ENCODE assay signal across 1 cellular context in the genomic region with DNA sequence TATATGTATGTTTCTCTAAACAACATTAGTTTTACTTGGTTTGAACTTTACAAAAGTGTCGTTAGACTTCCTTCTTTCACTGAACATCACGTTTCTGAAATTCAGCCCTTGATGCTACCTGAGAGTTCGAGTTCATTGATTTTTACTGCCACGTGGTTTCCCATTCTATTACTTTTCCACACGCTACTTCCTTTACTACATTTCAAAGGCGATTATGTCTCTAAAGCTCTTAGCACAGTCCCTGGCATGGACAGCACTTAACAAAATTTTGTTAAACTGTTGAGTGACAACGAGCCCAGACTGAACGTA.
TF ChIP-seq lines count a peak whose summit lies in the region.

No MANE protein-coding gene starts in this region.

TF ChIP-seq in GM23338, 12 proteins besides CTCF, POLR2A, EP300 and RAD21 (continued from another document):
- TF ChIP-seq, protein P1, sequence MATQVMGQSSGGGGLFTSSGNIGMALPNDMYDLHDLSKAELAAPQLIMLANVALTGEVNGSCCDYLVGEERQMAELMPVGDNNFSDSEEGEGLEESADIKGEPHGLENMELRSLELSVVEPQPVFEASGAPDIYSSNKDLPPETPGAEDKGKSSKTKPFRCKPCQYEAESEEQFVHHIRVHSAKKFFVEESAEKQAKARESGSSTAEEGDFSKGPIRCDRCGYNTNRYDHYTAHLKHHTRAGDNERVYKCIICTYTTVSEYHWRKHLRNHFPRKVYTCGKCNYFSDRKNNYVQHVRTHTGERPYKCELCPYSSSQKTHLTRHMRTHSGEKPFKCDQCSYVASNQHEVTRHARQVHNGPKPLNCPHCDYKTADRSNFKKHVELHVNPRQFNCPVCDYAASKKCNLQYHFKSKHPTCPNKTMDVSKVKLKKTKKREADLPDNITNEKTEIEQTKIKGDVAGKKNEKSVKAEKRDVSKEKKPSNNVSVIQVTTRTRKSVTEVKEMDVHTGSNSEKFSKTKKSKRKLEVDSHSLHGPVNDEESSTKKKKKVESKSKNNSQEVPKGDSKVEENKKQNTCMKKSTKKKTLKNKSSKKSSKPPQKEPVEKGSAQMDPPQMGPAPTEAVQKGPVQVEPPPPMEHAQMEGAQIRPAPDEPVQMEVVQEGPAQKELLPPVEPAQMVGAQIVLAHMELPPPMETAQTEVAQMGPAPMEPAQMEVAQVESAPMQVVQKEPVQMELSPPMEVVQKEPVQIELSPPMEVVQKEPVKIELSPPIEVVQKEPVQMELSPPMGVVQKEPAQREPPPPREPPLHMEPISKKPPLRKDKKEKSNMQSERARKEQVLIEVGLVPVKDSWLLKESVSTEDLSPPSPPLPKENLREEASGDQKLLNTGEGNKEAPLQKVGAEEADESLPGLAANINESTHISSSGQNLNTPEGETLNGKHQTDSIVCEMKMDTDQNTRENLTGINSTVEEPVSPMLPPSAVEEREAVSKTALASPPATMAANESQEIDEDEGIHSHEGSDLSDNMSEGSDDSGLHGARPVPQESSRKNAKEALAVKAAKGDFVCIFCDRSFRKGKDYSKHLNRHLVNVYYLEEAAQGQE (IDR thresholded peaks at IDR 0.05; ENCODE audit: unreplicated experiment): no peak
- no peak for TF ChIP-seq ETS1 (IDR thresholded peaks at IDR 0.05)
- no peak for TF ChIP-seq STAT1 (IDR thresholded peaks at IDR 0.05; ENCODE audit: unreplicated experiment)
- no peak for TF ChIP-seq JUNB (IDR thresholded peaks at IDR 0.05; ENCODE audit: unreplicated experiment)
- no peak for TF ChIP-seq EZH2 (IDR thresholded peaks at IDR 0.05; ENCODE audit: low read depth, unreplicated experiment)
- TF ChIP-seq EZH2phosphoT487 (IDR thresholded peaks at IDR 0.05; ENCODE audit: unreplicated experiment): no peak
